ENCODE assay signal across 8 cellular contexts in genomic region chr7:130831817-130832481, GRCh38.
DNase-seq lines count a peak whose midpoint lies in the region; ATAC-seq and TF ChIP-seq lines count a peak whose summit lies in the region.

No MANE protein-coding gene starts in this region.

- 28 to 39% methylated on average over 6 of the region's 6 CpGs for WGBS in heart right ventricle, 2 donors

- H3K9me3 ChIP-seq in heart right ventricle (peaks cover 0 to 17% (median 10%) of the 10 kb centered on the region in 11 donors), lower lobe of right lung (peaks cover 8% of the 10 kb centered on the region)

- DNase-seq in heart right ventricle (no peak), cardiac septum (ENCODE audit: low spot score) (no peak), NCI-H2196 (lab: John Stamatoyannopoulos, UW; ENCODE audit: unreplicated experiment) (peak; percentile 27), T47D (ENCODE audit: low read depth in 1 of 2, low spot score in 1 of 2) (peak; percentile 9 to 45), lower lobe of right lung (no peak), islet precursor cell (no peak)

- H3K4me1 ChIP-seq in heart right ventricle (no peaks in the 10 kb centered on the region), lower lobe of right lung (no peaks in the 10 kb centered on the region)

- H3K36me3 ChIP-seq in heart right ventricle (no peaks in the 10 kb centered on the region), lower lobe of right lung (no peaks in the 10 kb centered on the region)

- no peak overlapping the region for H3K27ac ChIP-seq in heart right ventricle
- no peak overlapping the region for H3K27ac ChIP-seq in lower lobe of right lung

- intact Hi-C loops in heart right ventricle (cut with DNase I) = loop anchor here in 6 of 10 donors (5.0 to 10.0 kb wide), 3 partner anchors 590 to 760 kb away; partner anchors contain the start of gene KLHDC10 (in 6 of the 6)
- intact Hi-C loops in cardiac septum (cut with DNase I) = loop anchor here (5.0 kb wide), 1 partner anchor 760 kb away; the partner anchor contains the start of gene KLHDC10
- intact Hi-C loops in lower lobe of right lung (cut with DNase I) = no loop called here

- ATAC-seq in heart right ventricle (no peak), lower lobe of right lung (no peak), GM19023 (IDR thresholded peaks at IDR 0.05; ENCODE audit: unreplicated experiment) (no peak), GM18861 (IDR thresholded peaks at IDR 0.05; ENCODE audit: unreplicated experiment) (no peak)

- TF ChIP-seq CTCF in heart right ventricle (IDR thresholded peaks at IDR 0.05) (peak; percentile 49 to 82 (median 76)), lower lobe of right lung (IDR thresholded peaks at IDR 0.05) (peak; percentile 75)

- no peaks in the 10 kb centered on the region for H3K27me3 ChIP-seq in heart right ventricle
- no peaks in the 10 kb centered on the region for H3K27me3 ChIP-seq in lower lobe of right lung (ENCODE audit: low read depth)

- no peak overlapping the region for H3K4me3 ChIP-seq in heart right ventricle
- no peak overlapping the region for H3K4me3 ChIP-seq in lower lobe of right lung

- in situ Hi-C loops in T47D (cut with HindIII; ENCODE audit: low pct_unique_long_range_greater_than_20kb, low sequenced_read_pairs) = no loop called here

Comparison
In these comparisons a context has a peak if more than half of its experiments do, and no peak if none do; other contexts are left out.
1. DNase-seq: peak in NCI-H2196 (single experiment) and T47D (2 of 2); none in heart right ventricle (0 of 2), cardiac septum (single experiment), lower lobe of right lung (single experiment) and islet precursor cell (single experiment).